8 cellular contexts compared by ENCODE assay signal in genomic region chr11:66268210-66268952, GRCh38. TPM values are rescaled to one million over a fixed set of nuclear protein-coding genes. Genes with fewer than 3 reads are reported as not detected.
A peak's percentile ranks its signal among the peaks of the same experiment; 100 is the strongest.
DNase-seq lines count a peak whose midpoint lies in the region; ATAC-seq and TF ChIP-seq lines count a peak whose summit lies in the region.

Gene RAB1B, plus strand, starts transcription at chr11:66268639. Its CDS starts 41 bp downstream, at chr11:66268680.

- intact Hi-C loops in head of caudate nucleus (cut with DNase I), result no loop called here

- peaks cover 14% of the 10 kb centered on the region for H3K4me1 ChIP-seq in thymus (ENCODE audit: control insufficient read depth, insufficient read depth, low read length)

- ATAC-seq in HG02759 (IDR thresholded peaks at IDR 0.05; ENCODE audit: unreplicated experiment), result peak; percentile 81

- peak within 1 kb of the TSS; percentile 86 for H3K4me3 Mint-ChIP-seq in osteocyte (ENCODE audit: unreplicated experiment)

- no peaks in the 10 kb centered on the region for H3K27me3 ChIP-seq in thymus (ENCODE audit: control insufficient read depth, insufficient read depth)

- TF ChIP-seq CTCF in GM12864 (IDR thresholded peaks at IDR 0.05; ENCODE audit: low read depth, low read length, missing control alignments), result no peak
- no peak for TF ChIP-seq CTCF in osteocyte (IDR thresholded peaks at IDR 0.05)

- WGBS in thymus, result under 1% methylated on average over 65 of the region's 65 CpGs

- peak within 1 kb of the TSS; percentile 95 for H3K27ac ChIP-seq in thymus (ENCODE audit: low read depth)

- no peaks in the 10 kb centered on the region for H3K9me3 Mint-ChIP-seq in osteocyte (ENCODE audit: unreplicated experiment)

- peaks cover 18% of the 10 kb centered on the region for H3K36me3 Mint-ChIP-seq in osteocyte (ENCODE audit: unreplicated experiment)

- peak within 1 kb of the TSS; percentile 99 for H3K27ac Mint-ChIP-seq in osteocyte (ENCODE audit: unreplicated experiment)

- H3K4me3 ChIP-seq in GM12864 (ENCODE audit: low read depth, low read length) (peak within 1 kb of the TSS; percentile 93), thymus (ENCODE audit: low read length) (peak within 1 kb of the TSS; percentile 73)

- H3K4me1 Mint-ChIP-seq in osteocyte (ENCODE audit: unreplicated experiment), result peaks cover 23% of the 10 kb centered on the region

- H3K9me3 ChIP-seq in thymus (ENCODE audit: control insufficient read depth), result no peaks in the 10 kb centered on the region

- peak; percentile 98 for DNase-seq in GM12864 (ENCODE audit: low read depth)
- DNase-seq in NCI-H1417 (lab: John Stamatoyannopoulos, UW), result peak; percentile 99 to 100 (median 99)
- DNase-seq in SW 1271 (lab: John Stamatoyannopoulos, UW), result peak; percentile 96 to 97
- DNase-seq in activated naive CD8-positive, alpha-beta T cell treated with anti-CD3 and anti-CD28 coated beads, Interleukin-2, amount 50 U/mL, for 16 hours (ENCODE audit: low read depth, low spot score), result peak; percentile 98
- DNase-seq in head of caudate nucleus, result peak; percentile 98 to 100 (median 100)
- DNase-seq in osteocyte (ENCODE audit: extremely low spot score, unreplicated experiment), result peak; percentile 100

- H3K36me3 ChIP-seq in thymus (ENCODE audit: control insufficient read depth, insufficient read depth), result peaks cover 56% of the 10 kb centered on the region

- H3K27me3 Mint-ChIP-seq in osteocyte (ENCODE audit: unreplicated experiment), result no peaks in the 10 kb centered on the region

RNA-seq across cellular contexts. Expression of gene RAB1B, which starts in this region (rescaled TPM):
- total RNA-seq in osteocyte, result 149 and 150 TPM in 2 replicates
- polyA plus RNA-seq in thymus, result 105 TPM

Comparison
In these comparisons a context has a peak if more than half of its experiments do, and no peak if none do; other contexts are left out.
1. Peak in every context shown above with its lines: DNase-seq, ATAC-seq, H3K4me3 ChIP-seq and H3K27ac ChIP-seq.